8 cellular contexts compared by ENCODE assay signal in the genomic region with DNA sequence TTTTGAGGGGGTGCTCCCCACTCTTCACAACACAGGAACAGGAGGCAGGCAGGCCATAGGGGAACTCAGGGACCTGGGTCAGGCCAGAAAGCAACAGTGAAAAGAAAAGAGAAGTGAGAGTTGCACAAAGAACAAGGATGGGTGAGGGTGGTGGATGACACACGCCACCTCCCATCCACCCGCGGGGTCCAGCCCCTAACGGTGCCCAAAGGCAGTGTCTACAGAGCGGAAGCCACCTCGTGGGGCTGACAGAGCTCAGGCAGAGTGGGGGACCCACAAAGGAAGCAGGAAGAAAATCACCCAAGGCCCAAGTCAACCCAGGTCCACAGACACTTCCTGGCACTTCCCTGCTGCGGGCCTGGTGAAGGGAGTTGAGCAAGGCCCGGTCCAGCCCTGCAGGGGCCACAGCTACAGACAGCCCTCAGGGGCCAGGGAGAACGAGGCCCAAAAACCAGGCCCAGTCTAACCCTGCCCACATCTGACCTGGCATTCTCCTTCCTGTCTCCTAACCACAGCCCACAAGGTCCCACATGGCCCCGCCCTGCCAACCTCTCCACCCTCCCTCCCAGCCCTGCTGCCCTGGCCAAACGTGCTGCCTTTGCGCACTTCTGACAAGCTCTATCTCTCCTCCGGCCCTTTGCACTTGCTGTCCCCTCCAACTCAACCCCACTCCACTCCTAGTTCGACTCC. TPM values are rescaled to one million over a fixed set of nuclear protein-coding genes. Genes with fewer than 3 reads are reported as not detected.
DNase-seq lines count a peak whose midpoint lies in the region; ATAC-seq and TF ChIP-seq lines count a peak whose summit lies in the region.

No MANE protein-coding gene starts in this region.

- peaks cover 72% of the 10 kb centered on the region for H3K4me1 ChIP-seq in CD4-positive, alpha-beta memory T cell (ENCODE audit: insufficient read depth, low read length)
- peaks cover 27 to 35% of the 10 kb centered on the region in 2 donors for H3K4me1 ChIP-seq in duodenal mucosa (ENCODE audit: control insufficient read depth in 1 of 2, insufficient read depth in 2 of 2, low read length in 2 of 2)

- H3K27ac Mint-ChIP-seq in CD4-positive, alpha-beta memory T cell, result peak overlapping the region; percentile 94 to 99 (median 97)
- H3K27ac Mint-ChIP-seq in WTC11, result peak overlapping the region; percentile 89

- H3K27me3 ChIP-seq in CD4-positive, alpha-beta memory T cell (ENCODE audit: insufficient read depth, low read length), result no peaks in the 10 kb centered on the region
- no peaks in the 10 kb centered on the region for H3K27me3 ChIP-seq in duodenal mucosa (ENCODE audit: control insufficient read depth in 1 of 2, insufficient read depth in 2 of 2, low read length in 2 of 2)

- ATAC-seq in GM19463 (IDR thresholded peaks at IDR 0.05; ENCODE audit: unreplicated experiment), result peak; percentile 87
- peak; percentile 82 for ATAC-seq in HG03469 (IDR thresholded peaks at IDR 0.05; ENCODE audit: unreplicated experiment)
- ATAC-seq in WTC11, result no peak

- intact Hi-C loops in CD4-positive, alpha-beta memory T cell (cut with micrococcal nuclease), result loop anchor here (1.0 to 10.0 kb wide), 5 partner anchors 14 to 399 kb away; no protein-coding TSS in a partner anchor

- CTCF ChIA-PET in CD4-positive, alpha-beta memory T cell (lab: Charles Lee; ENCODE audit: partially characterized antibody), result interaction anchor here (0.6 to 8.4 kb wide), 7 partner anchors 14 to 322 kb away, joined by 3 to 134 read pairs (median 3); no protein-coding TSS in a partner anchor
- CTCF ChIA-PET in WTC11 (lab: Charles Lee), result interaction anchor here (2.1 to 7.1 kb wide), 2 partner anchors 38 to 50 kb away, joined by 4 to 41 read pairs; no protein-coding TSS in a partner anchor

- H3K4me3 Mint-ChIP-seq in CD4-positive, alpha-beta memory T cell, result peak overlapping the region; percentile 78 to 96 (median 87)
- H3K4me3 Mint-ChIP-seq in WTC11, result no peak overlapping the region

- H3K27me3 Mint-ChIP-seq in CD4-positive, alpha-beta memory T cell, result no peaks in the 10 kb centered on the region
- no peaks in the 10 kb centered on the region for H3K27me3 Mint-ChIP-seq in WTC11 (ENCODE audit: low read depth)

- peaks cover 2 to 20% of the 10 kb centered on the region in 2 donors for H3K36me3 Mint-ChIP-seq in CD4-positive, alpha-beta memory T cell
- peaks cover under 1% of the 10 kb centered on the region; the same call in 1 of the 2 replicates for H3K36me3 Mint-ChIP-seq in WTC11

- H3K9me3 ChIP-seq in CD4-positive, alpha-beta memory T cell (ENCODE audit: control insufficient read depth in 1 of 2, low read length in 2 of 2), result no peaks in the 10 kb centered on the region
- H3K9me3 ChIP-seq in duodenal mucosa (ENCODE audit: control insufficient read depth in 1 of 2, low read length in 2 of 2), result no peaks in the 10 kb centered on the region

- no peak for TF ChIP-seq CTCF in WTC11 (IDR thresholded peaks at IDR 0.05)

- peaks cover 47 to 70% (median 57%) of the 10 kb centered on the region in 4 donors for H3K4me1 Mint-ChIP-seq in CD4-positive, alpha-beta memory T cell
- peaks cover 32% of the 10 kb centered on the region for H3K4me1 Mint-ChIP-seq in WTC11

- H3K36me3 ChIP-seq in CD4-positive, alpha-beta memory T cell (ENCODE audit: insufficient read depth, low read length), result no peaks in the 10 kb centered on the region
- no peaks in the 10 kb centered on the region for H3K36me3 ChIP-seq in duodenal mucosa (ENCODE audit: control insufficient read depth in 1 of 2, insufficient read depth in 2 of 2, low read length in 2 of 2)

- peak overlapping the region; percentile 90 for H3K27ac ChIP-seq in CD4-positive, alpha-beta memory T cell (ENCODE audit: low read depth, low read length)
- H3K27ac ChIP-seq in duodenal mucosa (ENCODE audit: low read depth, low read length), result peak overlapping the region; percentile 44

- H3K9ac ChIP-seq in duodenal mucosa (ENCODE audit: low read depth in 1 of 2, low read length in 2 of 2), result peak overlapping the region in 1 of 2 donors; percentile 12

- peak; percentile 75 to 86 (median 78) for DNase-seq in CD4-positive, alpha-beta memory T cell
- DNase-seq in WTC11 (ENCODE audit: low spot score) (no peak), HuH-7 (ENCODE audit: low spot score) (no peak), NCI-H1048 (lab: John Stamatoyannopoulos, UW) (no peak)
- DNase-seq in stimulated activated CD4-positive, alpha-beta T cell treated with anti-CD3 and anti-CD28 coated beads, Interleukin-1b, Interleukin-23, amount 100 ng/mL, for 4 hours (ENCODE audit: low read depth in 2 of 2), result peak; percentile 38 to 42

- POLR2A ChIA-PET in CD4-positive, alpha-beta memory T cell (lab: Charles Lee; ENCODE audit: partially characterized antibody), result interaction anchor here (0.6 to 9.3 kb wide), 13 partner anchors 9 to 1017 kb away, joined by 3 to 137 read pairs (median 4); a partner anchor contains a TSS
- POLR2A ChIA-PET in WTC11 (lab: Charles Lee), result no interaction called here

- H3K9me3 Mint-ChIP-seq in CD4-positive, alpha-beta memory T cell, result no peaks in the 10 kb centered on the region
- no peaks in the 10 kb centered on the region for H3K9me3 Mint-ChIP-seq in WTC11

- H3K4me3 ChIP-seq in CD4-positive, alpha-beta memory T cell (ENCODE audit: low read length in 2 of 2), result peak overlapping the region; percentile 26 to 58
- peak overlapping the region in 1 of 2 donors; percentile 17 for H3K4me3 ChIP-seq in duodenal mucosa (ENCODE audit: low read depth in 1 of 2, low read length in 2 of 2)

TF ChIP-seq in WTC11, 78 proteins besides CTCF, POLR2A, EP300 and RAD21:
- TF ChIP-seq, protein P1, sequence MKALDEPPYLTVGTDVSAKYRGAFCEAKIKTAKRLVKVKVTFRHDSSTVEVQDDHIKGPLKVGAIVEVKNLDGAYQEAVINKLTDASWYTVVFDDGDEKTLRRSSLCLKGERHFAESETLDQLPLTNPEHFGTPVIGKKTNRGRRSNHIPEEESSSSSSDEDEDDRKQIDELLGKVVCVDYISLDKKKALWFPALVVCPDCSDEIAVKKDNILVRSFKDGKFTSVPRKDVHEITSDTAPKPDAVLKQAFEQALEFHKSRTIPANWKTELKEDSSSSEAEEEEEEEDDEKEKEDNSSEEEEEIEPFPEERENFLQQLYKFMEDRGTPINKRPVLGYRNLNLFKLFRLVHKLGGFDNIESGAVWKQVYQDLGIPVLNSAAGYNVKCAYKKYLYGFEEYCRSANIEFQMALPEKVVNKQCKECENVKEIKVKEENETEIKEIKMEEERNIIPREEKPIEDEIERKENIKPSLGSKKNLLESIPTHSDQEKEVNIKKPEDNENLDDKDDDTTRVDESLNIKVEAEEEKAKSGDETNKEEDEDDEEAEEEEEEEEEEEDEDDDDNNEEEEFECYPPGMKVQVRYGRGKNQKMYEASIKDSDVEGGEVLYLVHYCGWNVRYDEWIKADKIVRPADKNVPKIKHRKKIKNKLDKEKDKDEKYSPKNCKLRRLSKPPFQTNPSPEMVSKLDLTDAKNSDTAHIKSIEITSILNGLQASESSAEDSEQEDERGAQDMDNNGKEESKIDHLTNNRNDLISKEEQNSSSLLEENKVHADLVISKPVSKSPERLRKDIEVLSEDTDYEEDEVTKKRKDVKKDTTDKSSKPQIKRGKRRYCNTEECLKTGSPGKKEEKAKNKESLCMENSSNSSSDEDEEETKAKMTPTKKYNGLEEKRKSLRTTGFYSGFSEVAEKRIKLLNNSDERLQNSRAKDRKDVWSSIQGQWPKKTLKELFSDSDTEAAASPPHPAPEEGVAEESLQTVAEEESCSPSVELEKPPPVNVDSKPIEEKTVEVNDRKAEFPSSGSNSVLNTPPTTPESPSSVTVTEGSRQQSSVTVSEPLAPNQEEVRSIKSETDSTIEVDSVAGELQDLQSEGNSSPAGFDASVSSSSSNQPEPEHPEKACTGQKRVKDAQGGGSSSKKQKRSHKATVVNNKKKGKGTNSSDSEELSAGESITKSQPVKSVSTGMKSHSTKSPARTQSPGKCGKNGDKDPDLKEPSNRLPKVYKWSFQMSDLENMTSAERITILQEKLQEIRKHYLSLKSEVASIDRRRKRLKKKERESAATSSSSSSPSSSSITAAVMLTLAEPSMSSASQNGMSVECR (CRISPR knock-in tag; IDR thresholded peaks at IDR 0.05; ENCODE audit: borderline replicate concordance), result no peak
- TF ChIP-seq NFATC4 (CRISPR knock-in tag; IDR thresholded peaks at IDR 0.05), result no peak
- no peak for TF ChIP-seq RELA (CRISPR knock-in tag; IDR thresholded peaks at IDR 0.05; ENCODE audit: borderline replicate concordance)
- TF ChIP-seq GABPB1 (CRISPR knock-in tag; IDR thresholded peaks at IDR 0.05), result no peak
- TF ChIP-seq ETV6 (CRISPR knock-in tag; IDR thresholded peaks at IDR 0.05), result no peak

RNA-seq across cellular contexts. Expression of a gene that starts 5.9 kb away (rescaled TPM):
- 100 to 1,000 TPM; 138 to 149 TPM for total RNA-seq in CD4-positive, alpha-beta memory T cell
- 10 to 100 TPM; 20.5 to 81.8 TPM for polyA plus RNA-seq in CD4-positive, alpha-beta memory T cell
- total RNA-seq in WTC11 (2021), result 59.2 to 69.9 TPM (median 69.8 TPM) in 3 replicates

Comparison
In these comparisons a context has a peak if more than half of its experiments do, and no peak if none do; other contexts are left out.
1. DNase-seq: peak in CD4-positive, alpha-beta memory T cell (5 of 5) and stimulated activated CD4-positive, alpha-beta T cell treated with anti-CD3 and anti-CD28 coated beads, Interleukin-1b, Interleukin-23, amount 100 ng/mL, for 4 hours (2 of 2); none in WTC11 (single experiment), HuH-7 (single experiment) and NCI-H1048 (single experiment).